15 cellular contexts compared by ENCODE assay signal in genomic region chr6:154815938-154816820, GRCh38.
DNase-seq lines count a peak whose midpoint lies in the region; FAIRE-seq and TF ChIP-seq lines count a peak whose summit lies in the region.
"Had no signal": no experiment of that assay in that cellular context is flagged by ENCODE, and none has a peak within 500 bp of the region (broad histone marks: within the 10 kb centered on the region; RNA-seq: fewer than 3 reads in every experiment).

No MANE protein-coding gene starts in this region.

- TF ChIP-seq POLR2A in GM12891 (IDR thresholded peaks at IDR 0.05; ENCODE audit: low read depth, low read length), result no peak

- no peak for DNase-seq in activated T-cell treated with anti-CD3 and anti-CD28 coated beads, Interleukin-2, amount 50 U/mL, for 24 hours
- DNase-seq in activated T-cell treated with anti-CD3 and anti-CD28 coated beads, Interleukin-2, amount 50 U/mL, for 48 hours, result no peak
- DNase-seq in adipocyte (ENCODE audit: low read depth), result peak; percentile 59
- no peak for DNase-seq in hepatocyte (ENCODE audit: low spot score)
- DNase-seq in stromal cell of bone marrow (ENCODE audit: low read depth), result peak; percentile 31
- DNase-seq in hippocampal formation (lab: John Stamatoyannopoulos, UW), result no peak
- DNase-seq in GM12891 (ENCODE audit: insufficient read length, low spot score), result no peak
- DNase-seq in DMS53 (lab: John Stamatoyannopoulos, UW), result no peak
- DNase-seq: activated CD4-positive, alpha-beta T cell treated with anti-CD3 and anti-CD28 coated beads for 1 hour; colonic mucosa; GF-D8; GOT3; NCI-H146; NCI-H510A treated with DMSO at 0.1 percent for 48 hours; stimulated activated naive CD4-positive, alpha-beta T cell had no signal

- H3K9ac ChIP-seq in adipocyte (ENCODE audit: low read length), result no peak overlapping the region

- H3K27ac Mint-ChIP-seq in activated T-cell treated with anti-CD3 and anti-CD28 coated beads, Interleukin-2, amount 50 U/mL, for 24 hours, result peak overlapping the region; percentile 53

- H3K27me3 ChIP-seq in adipocyte (replicated peaks; ENCODE audit: control insufficient read depth, insufficient read depth, low read length) (no peaks in the 10 kb centered on the region), hepatocyte (no peaks in the 10 kb centered on the region)
- H3K27me3 ChIP-seq: colonic mucosa had no signal

- peak overlapping the region; percentile 56 for H3K27ac ChIP-seq in hepatocyte
- H3K27ac ChIP-seq: colonic mucosa had no signal

- H3K9me3 Mint-ChIP-seq in activated T-cell treated with anti-CD3 and anti-CD28 coated beads, Interleukin-2, amount 50 U/mL, for 24 hours, result no peaks in the 10 kb centered on the region

- no peak for FAIRE-seq in GM12891 (lab: Jason Lieb, UNC)

- H3K36me3 Mint-ChIP-seq in activated T-cell treated with anti-CD3 and anti-CD28 coated beads, Interleukin-2, amount 50 U/mL, for 24 hours (ENCODE audit: low read depth), result peaks cover 92% of the 10 kb centered on the region

- no peaks in the 10 kb centered on the region for H3K27me3 Mint-ChIP-seq in activated T-cell treated with anti-CD3 and anti-CD28 coated beads, Interleukin-2, amount 50 U/mL, for 24 hours

- H2AFZ ChIP-seq in hepatocyte, result no peak overlapping the region

- H3K9me3 ChIP-seq in adipocyte (ENCODE audit: control insufficient read depth, low read length), result no peaks in the 10 kb centered on the region
- no peaks in the 10 kb centered on the region for H3K9me3 ChIP-seq in hepatocyte (ENCODE audit: low read depth)
- H3K9me3 ChIP-seq: colonic mucosa had no signal

- no peak overlapping the region for H3K4me2 ChIP-seq in hepatocyte

- H3K4me1 Mint-ChIP-seq in activated T-cell treated with anti-CD3 and anti-CD28 coated beads, Interleukin-2, amount 50 U/mL, for 24 hours (ENCODE audit: low read depth), result peaks cover 6% of the 10 kb centered on the region

- H3K4me3 Mint-ChIP-seq in activated T-cell treated with anti-CD3 and anti-CD28 coated beads, Interleukin-2, amount 50 U/mL, for 24 hours, result no peak overlapping the region

- H4K20me1 ChIP-seq in hepatocyte (ENCODE audit: insufficient read depth, poor library complexity, severe bottlenecking), result peaks cover 3% of the 10 kb centered on the region

- H3K79me2 ChIP-seq in hepatocyte, result peaks cover 20% of the 10 kb centered on the region

- peaks cover 96% of the 10 kb centered on the region for H3K36me3 ChIP-seq in adipocyte (ENCODE audit: control insufficient read depth, insufficient read depth, low read length, severe bottlenecking)
- no peaks in the 10 kb centered on the region for H3K36me3 ChIP-seq in hepatocyte (replicated peaks; ENCODE audit: insufficient read depth, low read depth)

- H3K4me1 ChIP-seq in adipocyte (ENCODE audit: control insufficient read depth, insufficient read depth, low read length) (no peaks in the 10 kb centered on the region), hepatocyte (ENCODE audit: insufficient read depth) (no peaks in the 10 kb centered on the region)
- H3K4me1 ChIP-seq: colonic mucosa had no signal

- H3K4me3 ChIP-seq in adipocyte (ENCODE audit: low read length), result no peak overlapping the region
- H3K4me3 ChIP-seq in hepatocyte, result no peak overlapping the region
- H3K4me3 ChIP-seq: colonic mucosa had no signal

- no peaks in the 10 kb centered on the region for H3K9me2 ChIP-seq in hepatocyte (replicated peaks; ENCODE audit: insufficient read depth)

- WGBS in hepatocyte (ENCODE audit: low lambda C conversion rate, missing lambda C conversion rate), result 84% methylated on average over 5 of the region's 5 CpGs

- no peak for TF ChIP-seq CTCF in hepatocyte (IDR thresholded peaks at IDR 0.05; ENCODE audit: poor library complexity)

TF ChIP-seq in GM12891, 5 proteins besides CTCF, POLR2A, EP300 and RAD21:
- TF ChIP-seq PAX5 (IDR thresholded peaks at IDR 0.05; ENCODE audit: insufficient read depth, low read length, severe bottlenecking) (no peak), POU2F2 (IDR thresholded peaks at IDR 0.05; ENCODE audit: low read depth, low read length) (no peak), POLR2AphosphoS5 (IDR thresholded peaks at IDR 0.05; ENCODE audit: low read depth, low read length) (no peak), SPI1 (IDR thresholded peaks at IDR 0.05; ENCODE audit: low read depth, low read length) (no peak), TAF1 (IDR thresholded peaks at IDR 0.05; ENCODE audit: low read depth, low read length) (no peak)
TF ChIP-seq in GM12891: peak in this region for 0.

Comparison
In these comparisons a context has a peak if more than half of its experiments do, and no peak if none do; other contexts are left out.
1. DNase-seq: peak in adipocyte (single experiment) and stromal cell of bone marrow (single experiment); none in activated T-cell treated with anti-CD3 and anti-CD28 coated beads, Interleukin-2, amount 50 U/mL, for 24 hours (single experiment), activated T-cell treated with anti-CD3 and anti-CD28 coated beads, Interleukin-2, amount 50 U/mL, for 48 hours (0 of 2), hepatocyte (single experiment), hippocampal formation (0 of 2), GM12891 (single experiment) and DMS53 (single experiment).